Comparison of ENCODE assay signal across 21 cellular contexts in the genomic region with DNA sequence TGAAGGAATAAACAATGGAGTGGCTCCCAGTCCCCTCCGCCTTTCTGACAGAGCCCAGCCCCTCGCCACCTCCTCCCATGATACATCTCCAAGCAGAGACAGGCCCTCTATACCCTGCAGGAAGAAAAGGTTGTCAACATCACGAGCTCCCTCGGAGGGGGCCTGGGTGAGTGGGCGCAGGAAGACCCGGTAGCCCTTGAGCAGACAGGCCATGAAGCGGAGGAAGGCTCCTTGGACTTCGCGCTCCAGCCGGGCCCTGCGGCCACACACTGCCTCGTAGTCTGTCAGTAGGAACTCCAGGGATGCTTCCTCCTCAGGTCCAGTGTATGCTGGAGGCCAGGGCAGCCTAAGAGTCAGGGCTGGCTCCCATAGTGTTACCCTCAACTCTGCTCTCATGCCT. TPM values are rescaled to one million over a fixed set of nuclear protein-coding genes. Genes with fewer than 3 reads are reported as not detected.
DNase-seq lines count a peak whose midpoint lies in the region; ATAC-seq, FAIRE-seq and TF ChIP-seq lines count a peak whose summit lies in the region.
"Had no signal": no experiment of that assay in that cellular context is flagged by ENCODE, and none has a peak within 500 bp of the region (broad histone marks: within the 10 kb centered on the region; RNA-seq: fewer than 3 reads in every experiment).

No MANE protein-coding gene starts in this region.

- no peak for TF ChIP-seq POLR2A in GM12892 (IDR thresholded peaks at IDR 0.05; ENCODE audit: low read depth, low read length)

- FAIRE-seq in GM12892 (lab: Jason Lieb, UNC), result peak; percentile 21
- FAIRE-seq: RCC 7860 had no signal

- H3K4me3 Mint-ChIP-seq in T-helper 17 cell, result no peak overlapping the region
- no peak overlapping the region for H3K4me3 Mint-ChIP-seq in natural killer cell treated with Interleukin-12 subunit alpha and Interleukin-12 subunit beta and Interleukin-15 and Interleukin-18, amount 100 ng/mL, for 72 hours
- no peak overlapping the region for H3K4me3 Mint-ChIP-seq in stimulated activated memory B cell treated with anti-CD40 and anti-IgM and Interleukin-4, amounts not matched to agents 10 μg/mL and 1 μg/mL and 100 μg/mL, for 72 hours
- H3K4me3 Mint-ChIP-seq: H9 had no signal

- no peaks in the 10 kb centered on the region for H3K9me3 Mint-ChIP-seq in natural killer cell treated with Interleukin-12 subunit alpha and Interleukin-12 subunit beta and Interleukin-15 and Interleukin-18, amount 100 ng/mL, for 72 hours
- H3K9me3 Mint-ChIP-seq in stimulated activated memory B cell treated with anti-CD40 and anti-IgM and Interleukin-4, amounts not matched to agents 10 μg/mL and 1 μg/mL and 100 μg/mL, for 72 hours, result no peaks in the 10 kb centered on the region
- H3K9me3 Mint-ChIP-seq: H9 had no signal

- peak overlapping the region; percentile 29 for H3K27ac Mint-ChIP-seq in T-helper 17 cell
- peak overlapping the region in 1 of 2 donors; percentile 75 for H3K27ac Mint-ChIP-seq in natural killer cell treated with Interleukin-12 subunit alpha and Interleukin-12 subunit beta and Interleukin-15 and Interleukin-18, amount 100 ng/mL, for 72 hours
- H3K27ac Mint-ChIP-seq in stimulated activated memory B cell treated with anti-CD40 and anti-IgM and Interleukin-4, amounts not matched to agents 10 μg/mL and 1 μg/mL and 100 μg/mL, for 72 hours, result peak overlapping the region; percentile 46

- H3K9me3 ChIP-seq in T-helper 17 cell (ENCODE audit: control insufficient read depth, low read length, poor library complexity, severe bottlenecking), result no peaks in the 10 kb centered on the region

- DNase-seq in GM12892 (ENCODE audit: insufficient read length) (no peak), T-helper 17 cell (no peak), DMS114 treated with DMSO at 0.1 percent for 48 hours (lab: John Stamatoyannopoulos, UW; ENCODE audit: unreplicated experiment) (no peak)
- peak; percentile 28 for DNase-seq in natural killer cell treated with Interleukin-12 subunit alpha and Interleukin-12 subunit beta and Interleukin-15 and Interleukin-18, amount 100 ng/mL, for 72 hours (ENCODE audit: low spot score)
- DNase-seq in stimulated activated naive CD4-positive, alpha-beta T cell (lab: John Stamatoyannopoulos, UW), result no peak
- DNase-seq in activated CD4-positive, alpha-beta T cell treated with anti-CD3 and anti-CD28 coated beads for 4 hours, result no peak
- DNase-seq: ACHN; COR-L47; DMS 273 treated with DMSO at 0.1 percent for 48 hours; GDM1; H9; KG1; NCI-H1105 treated with DMSO at 0.1 percent for 48 hours; NCI-H1694; NCI-H2081 treated with DMSO at 0.1 percent for 48 hours; NCI-H510A; NCI-H748 treated with DMSO at 0.1 percent for 48 hours; NK-92 treated with Interleukin-12 subunit alpha and Interleukin-12 subunit beta, amount 100 ng/mL, for 24 hours; Right ventricle myocardium superior had no signal

- H3K36me3 Mint-ChIP-seq in T-helper 17 cell (ENCODE audit: low read depth), result peaks cover 6% of the 10 kb centered on the region
- peaks cover 16% of the 10 kb centered on the region for H3K36me3 Mint-ChIP-seq in natural killer cell treated with Interleukin-12 subunit alpha and Interleukin-12 subunit beta and Interleukin-15 and Interleukin-18, amount 100 ng/mL, for 72 hours
- H3K36me3 Mint-ChIP-seq in stimulated activated memory B cell treated with anti-CD40 and anti-IgM and Interleukin-4, amounts not matched to agents 10 μg/mL and 1 μg/mL and 100 μg/mL, for 72 hours, result peaks cover 88% of the 10 kb centered on the region

- peaks cover 29% of the 10 kb centered on the region for H3K4me1 Mint-ChIP-seq in T-helper 17 cell
- peaks cover 32 to 49% of the 10 kb centered on the region in 2 donors for H3K4me1 Mint-ChIP-seq in natural killer cell treated with Interleukin-12 subunit alpha and Interleukin-12 subunit beta and Interleukin-15 and Interleukin-18, amount 100 ng/mL, for 72 hours (ENCODE audit: low read depth in 2 of 2)
- peaks cover 49% of the 10 kb centered on the region for H3K4me1 Mint-ChIP-seq in stimulated activated memory B cell treated with anti-CD40 and anti-IgM and Interleukin-4, amounts not matched to agents 10 μg/mL and 1 μg/mL and 100 μg/mL, for 72 hours

- H3K27me3 Mint-ChIP-seq in T-helper 17 cell, result no peaks in the 10 kb centered on the region
- no peaks in the 10 kb centered on the region for H3K27me3 Mint-ChIP-seq in natural killer cell treated with Interleukin-12 subunit alpha and Interleukin-12 subunit beta and Interleukin-15 and Interleukin-18, amount 100 ng/mL, for 72 hours
- H3K27me3 Mint-ChIP-seq in stimulated activated memory B cell treated with anti-CD40 and anti-IgM and Interleukin-4, amounts not matched to agents 10 μg/mL and 1 μg/mL and 100 μg/mL, for 72 hours, result no peaks in the 10 kb centered on the region

- ATAC-seq in T-helper 17 cell, result no peak
- no peak for ATAC-seq in natural killer cell treated with Interleukin-12 subunit alpha and Interleukin-12 subunit beta and Interleukin-15 and Interleukin-18, amount 100 ng/mL, for 72 hours
- no peak for ATAC-seq in stimulated activated memory B cell treated with anti-CD40 and anti-IgM and Interleukin-4, amounts not matched to agents 10 μg/mL and 1 μg/mL and 100 μg/mL, for 72 hours

RNA-seq across cellular contexts. Expression of gene DENND4B, which starts 7.0 kb away (rescaled TPM):
- polyA plus RNA-seq in GM12892 (2012; ENCODE audit: missing spikeins), result 35.2 TPM
- 100 to 1,000 TPM; 120 to 157 TPM for total RNA-seq in T-helper 17 cell
- total RNA-seq in natural killer cell treated with Interleukin-12 subunit alpha and Interleukin-12 subunit beta and Interleukin-15 and Interleukin-18, amount 100 ng/mL, for 72 hours, result 100 to 1,000 TPM; 161 to 205 TPM

RNA-seq across cellular contexts. Expression of gene GATAD2B, which starts 16.7 kb away (rescaled TPM):
- 16.1 TPM for polyA plus RNA-seq in GM12892 (2012; ENCODE audit: missing spikeins)
- 10 to 100 TPM; 63.3 to 72.9 TPM for total RNA-seq in T-helper 17 cell
- total RNA-seq in natural killer cell treated with Interleukin-12 subunit alpha and Interleukin-12 subunit beta and Interleukin-15 and Interleukin-18, amount 100 ng/mL, for 72 hours, result 10 to 100 TPM; 58.5 to 76.6 TPM

RNA-seq across cellular contexts. Expression of gene CRTC2, which starts 18.9 kb away (rescaled TPM):
- polyA plus RNA-seq in GM12892 (2012; ENCODE audit: missing spikeins), result 36.9 TPM
- total RNA-seq in T-helper 17 cell, result 100 to 1,000 TPM; 133 to 151 TPM
- total RNA-seq in natural killer cell treated with Interleukin-12 subunit alpha and Interleukin-12 subunit beta and Interleukin-15 and Interleukin-18, amount 100 ng/mL, for 72 hours, result 100 to 1,000 TPM; 103 to 129 TPM

RNA-seq across cellular contexts. Expression of gene SLC39A1, which starts 23.9 kb away (rescaled TPM):
- 53.2 TPM for polyA plus RNA-seq in GM12892 (2012; ENCODE audit: missing spikeins)
- 10 to 100 TPM; 14.1 to 16.4 TPM for total RNA-seq in T-helper 17 cell
- 10 to 100 TPM; 65.6 to 74.2 TPM for total RNA-seq in natural killer cell treated with Interleukin-12 subunit alpha and Interleukin-12 subunit beta and Interleukin-15 and Interleukin-18, amount 100 ng/mL, for 72 hours

RNA-seq across cellular contexts. Expression of gene CREB3L4, which starts 28.2 kb away (rescaled TPM):
- polyA plus RNA-seq in GM12892 (2012; ENCODE audit: missing spikeins), result 15.3 TPM
- total RNA-seq in T-helper 17 cell, result 1 to 10 TPM; 4.5 to 6.0 TPM
- total RNA-seq in natural killer cell treated with Interleukin-12 subunit alpha and Interleukin-12 subunit beta and Interleukin-15 and Interleukin-18, amount 100 ng/mL, for 72 hours, result 1 to 10 TPM; 4.5 to 6.1 TPM
